ENCODE assay signal across 6 cellular contexts in genomic region chr7:40428421-40428820, GRCh38.
"Had no signal": no experiment of that assay in that cellular context is flagged by ENCODE, and none has a peak within 500 bp of the region (broad histone marks: within the 10 kb centered on the region; RNA-seq: fewer than 3 reads in every experiment).

No MANE protein-coding gene starts in this region.

- ATAC-seq: GM23338 had no signal

- FAIRE-seq: H1, HTR-8/SVneo had no signal

- H3K4me3 ChIP-seq: GM23338 had no signal

- DNase-seq: H7, HCEC 1CT, IMR-90 had no signal
